ENCODE assay signal across 25 cellular contexts in genomic region chr5:42108468-42108867, GRCh38.
A peak's percentile ranks its signal among the peaks of the same experiment; 100 is the strongest.
DNase-seq lines count a peak whose midpoint lies in the region; ATAC-seq, FAIRE-seq and TF ChIP-seq lines count a peak whose summit lies in the region.
"Had no signal": no experiment of that assay in that cellular context is flagged by ENCODE, and none has a peak within 500 bp of the region (broad histone marks: within the 10 kb centered on the region; RNA-seq: fewer than 3 reads in every experiment).

No MANE protein-coding gene starts in this region.

- POLR2A ChIA-PET in A549 (lab: Yijun Ruan, JAX), result no interaction called here

- no peak for ATAC-seq in A549
- ATAC-seq in GM18505 (IDR thresholded peaks at IDR 0.05; ENCODE audit: unreplicated experiment), result no peak
- ATAC-seq: activated T-cell treated with anti-CD3 and anti-CD28 coated beads, Interleukin-2, amount 50 U/mL, for 72 hours; body of pancreas; GM12878; heart right ventricle; upper lobe of right lung had no signal

- H3K4me1 Mint-ChIP-seq in Calu3 (ENCODE audit: low read depth, unreplicated experiment), result no peaks in the 10 kb centered on the region
- H3K4me1 Mint-ChIP-seq: neural crest cell had no signal

- H3K36me3 Mint-ChIP-seq in Calu3 (ENCODE audit: insufficient read depth, unreplicated experiment), result no peaks in the 10 kb centered on the region

- TF ChIP-seq POLR2A in A549 (IDR thresholded peaks at IDR 0.05; ENCODE audit: low read length), result no peak
- no peak for TF ChIP-seq POLR2A in GM18505 (IDR thresholded peaks at IDR 0.05; ENCODE audit: borderline replicate concordance, extremely low read depth, insufficient read depth, insufficient read length)
- no peak for TF ChIP-seq POLR2A in testis (IDR thresholded peaks at IDR 0.05)

- intact Hi-C loops in Calu3 (cut with micrococcal nuclease; ENCODE audit: unreplicated experiment) (no loop called here), testis (cut with DNase I; ENCODE audit: low total_unique reads) (no loop called here)

- BruUV-seq in Calu3 (replicated peaks; lab: Mats Ljungman, UMichigan), result no TSS peak

- TF ChIP-seq CTCF in A549 (IDR thresholded peaks at IDR 0.05) (no peak), fibroblast of mammary gland (conservative IDR thresholded peaks at IDR 0.05; ENCODE audit: control insufficient read depth, insufficient read depth, low read depth, low read length) (no peak), Calu3 (IDR thresholded peaks at IDR 0.05; ENCODE audit: unreplicated experiment) (no peak), testis (IDR thresholded peaks at IDR 0.05) (no peak)

- no peak for FAIRE-seq in A549 (lab: Jason Lieb, UNC)
- FAIRE-seq: GM12878, pancreas had no signal

- CTCF ChIA-PET in A549 (lab: Yijun Ruan, JAX), result no interaction called here
- CTCF ChIA-PET in Calu3 (lab: Charles Lee), result no interaction called here

- DNase-seq in A549 (ENCODE audit: low read depth in 1 of 2, low spot score in 1 of 2) (peak in 1 of 2 experiments; percentile 27), HuH-7 (ENCODE audit: low spot score) (peak; percentile 17), NCI-H774 (lab: John Stamatoyannopoulos, UW) (peak; percentile 7), fibroblast of mammary gland (ENCODE audit: low read depth) (peak; percentile 1), Calu3 (no peak), ecto neural progenitor cell (ENCODE audit: low spot score) (no peak), testis (no peak)
- DNase-seq: activated CD4-positive, alpha-beta T cell treated with anti-CD3 and anti-CD28 coated beads, Interleukin-2, amount 50 U/mL, for 1 hour; activated naive CD4-positive, alpha-beta T cell treated with Interleukin-2 at 50 U/mL for 16 hours; activated T-cell treated with anti-CD3 and anti-CD28 coated beads, Interleukin-2, amount 50 U/mL, for 72 hours; body of pancreas; cerebellar nuclear complex; GM23248; heart right ventricle; NCI-H1048; NCI-H1694 treated with DMSO at 0.1 percent for 48 hours; NCI-H526 treated with DMSO at 0.1 percent for 48 hours; pancreas; T-helper 9 cell; upper lobe of right lung had no signal

- no peak for TF ChIP-seq EP300 in A549 (IDR thresholded peaks at IDR 0.05)

- H3K27ac Mint-ChIP-seq in Calu3 (ENCODE audit: unreplicated experiment), result no peak overlapping the region
- H3K27ac Mint-ChIP-seq: activated T-cell treated with anti-CD3 and anti-CD28 coated beads, Interleukin-2, amount 50 U/mL, for 72 hours had no signal

- H3K9me3 ChIP-seq in A549, result no peaks in the 10 kb centered on the region
- H3K9me3 ChIP-seq in testis, result no peaks in the 10 kb centered on the region
- H3K9me3 ChIP-seq: body of pancreas, pancreas, upper lobe of right lung had no signal

- H3K4me1 ChIP-seq in A549, result no peaks in the 10 kb centered on the region
- no peaks in the 10 kb centered on the region for H3K4me1 ChIP-seq in testis
- H3K4me1 ChIP-seq: BLaER1, body of pancreas, heart right ventricle, pancreas, upper lobe of right lung had no signal

- H3K27ac ChIP-seq in A549 (no peak overlapping the region), testis (no peak overlapping the region)
- H3K27ac ChIP-seq: BLaER1, body of pancreas, GM23248, heart right ventricle, HL-60, pancreas, upper lobe of right lung had no signal

- H3K4me2 ChIP-seq in A549, result no peak overlapping the region
- H3K4me2 ChIP-seq: BLaER1 had no signal

- no peaks in the 10 kb centered on the region for H3K36me3 ChIP-seq in testis (ENCODE audit: low read depth, missing control alignments)
- H3K36me3 ChIP-seq: BLaER1, heart right ventricle, pancreas, upper lobe of right lung had no signal

- H3K9me3 Mint-ChIP-seq in Calu3 (ENCODE audit: low read depth, unreplicated experiment), result peaks cover 15% of the 10 kb centered on the region

- H3K27me3 ChIP-seq in testis, result no peaks in the 10 kb centered on the region
- H3K27me3 ChIP-seq: BLaER1, body of pancreas, heart right ventricle, pancreas, upper lobe of right lung had no signal

- no peak overlapping the region for H3K4me3 Mint-ChIP-seq in Calu3 (ENCODE audit: low read depth, unreplicated experiment)
- H3K4me3 Mint-ChIP-seq: activated T-cell treated with anti-CD3 and anti-CD28 coated beads, Interleukin-2, amount 50 U/mL, for 72 hours; neural crest cell had no signal

- no peak overlapping the region for H3K4me3 ChIP-seq in A549
- H3K4me3 ChIP-seq in fibroblast of mammary gland (ENCODE audit: control insufficient read depth, low read depth, low read length), result no peak overlapping the region
- H3K4me3 ChIP-seq in testis, result no peak overlapping the region
- H3K4me3 ChIP-seq: BLaER1, body of pancreas, GM12878, GM23248, heart right ventricle, pancreas, upper lobe of right lung had no signal

- H3K27me3 Mint-ChIP-seq in Calu3 (ENCODE audit: unreplicated experiment), result peaks cover 28% of the 10 kb centered on the region

- TF ChIP-seq RAD21 in A549 (conservative IDR thresholded peaks at IDR 0.05 in 1 of 2, IDR thresholded peaks at IDR 0.05 in 1 of 2), result no peak

TF ChIP-seq in A549, 52 proteins besides CTCF, POLR2A, EP300 and RAD21:
- TF ChIP-seq ZFP36 (IDR thresholded peaks at IDR 0.05; ENCODE audit: borderline replicate concordance, partially characterized antibody) (peak; percentile 31), RNF2 (IDR thresholded peaks at IDR 0.05; ENCODE audit: borderline replicate concordance, low read depth) (no peak), FOSL2 (IDR thresholded peaks at IDR 0.05) (no peak), FOSL2 (CRISPR knock-in tag; IDR thresholded peaks at IDR 0.05) (peak; percentile 76), GATA3 (IDR thresholded peaks at IDR 0.05; ENCODE audit: borderline replicate concordance) (peak; percentile 71)

Comparison
In these comparisons a context has a peak if more than half of its experiments do, and no peak if none do; other contexts are left out.
1. DNase-seq: peak in HuH-7 (single experiment), NCI-H774 (single experiment) and fibroblast of mammary gland (single experiment); none in Calu3 (single experiment), ecto neural progenitor cell (single experiment) and testis (single experiment).